ENCODE assay signal across 18 cellular contexts in the genomic region with DNA sequence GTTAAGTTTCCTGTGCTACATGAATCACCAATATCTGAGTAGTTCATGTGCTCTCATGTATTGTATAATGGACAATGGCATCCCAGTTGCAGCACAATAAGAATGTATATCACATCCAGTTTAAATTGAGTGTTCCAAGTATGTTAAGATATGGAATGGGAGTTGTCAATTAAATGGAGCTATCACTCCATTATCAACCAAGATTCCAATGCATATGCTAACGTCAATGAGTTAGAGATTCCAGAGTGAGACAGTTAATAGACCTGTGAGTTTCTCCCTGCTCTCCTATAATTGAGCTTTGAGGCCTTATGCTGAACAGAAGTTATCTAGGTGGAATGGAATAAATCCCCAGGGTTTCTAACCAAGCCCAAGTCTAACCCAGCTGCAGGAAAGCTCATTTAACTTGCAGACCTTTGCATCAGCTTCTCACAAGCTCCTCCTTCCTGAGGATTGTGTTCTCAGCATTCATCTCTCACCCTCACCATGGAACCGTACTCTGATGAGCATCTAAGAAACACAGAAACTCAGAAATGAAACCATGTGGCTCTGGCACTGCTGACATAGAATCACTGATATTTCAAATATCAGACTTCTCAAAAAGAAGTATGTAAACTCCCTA.
DNase-seq lines count a peak whose midpoint lies in the region; TF ChIP-seq lines count a peak whose summit lies in the region.
"Had no signal": no experiment of that assay in that cellular context is flagged by ENCODE, and none has a peak within 500 bp of the region (broad histone marks: within the 10 kb centered on the region; RNA-seq: fewer than 3 reads in every experiment).

No MANE protein-coding gene starts in this region.

- DNase-seq in AG09319 (ENCODE audit: extremely low read depth, low read depth) (peak; percentile 18), LoVo (ENCODE audit: low spot score) (peak; percentile 27), chondrocyte (ENCODE audit: low spot score) (no peak), left kidney (ENCODE audit: low read depth, low spot score) (peak; percentile 15), kidney glomerular epithelial cell (lab: John Stamatoyannopoulos, UW) (no peak), AG20443 (ENCODE audit: low spot score) (no peak), retina (no peak)
- DNase-seq in activated naive CD4-positive, alpha-beta T cell (lab: John Stamatoyannopoulos, UW), result no peak
- DNase-seq: activated CD8-positive, alpha-beta memory T cell treated with anti-CD3 and anti-CD28 coated beads, Interleukin-2, amount 10 ng/mL, durations not matched to agents 7 days and 5 days; activated effector memory CD4-positive, alpha-beta T cell treated with anti-CD3 and anti-CD28 coated beads, Interleukin-2, amount 50 U/mL, for 16 hours; amygdala; GDM1; immature natural killer cell; NCI-H524; SJCRH30; stimulated activated CD4-positive, alpha-beta T cell treated with anti-CD3 and anti-CD28 coated beads, Interleukin-1b, Interleukin-23, amount 100 ng/mL, for 48 hours; T1000 had no signal

- peaks cover 21% of the 10 kb centered on the region for H3K4me1 Mint-ChIP-seq in chondrocyte (ENCODE audit: low read depth)
- H3K4me1 Mint-ChIP-seq: activated CD8-positive, alpha-beta memory T cell treated with anti-CD3 and anti-CD28 coated beads, Interleukin-2, amount 10 ng/mL, durations not matched to agents 7 days and 5 days; immature natural killer cell had no signal

- no peak overlapping the region for H3K4me3 Mint-ChIP-seq in chondrocyte (ENCODE audit: unreplicated experiment)
- H3K4me3 Mint-ChIP-seq: activated CD8-positive, alpha-beta memory T cell treated with anti-CD3 and anti-CD28 coated beads, Interleukin-2, amount 10 ng/mL, durations not matched to agents 7 days and 5 days; immature natural killer cell; neural progenitor cell had no signal

- TF ChIP-seq CTCF in AG09319 (IDR thresholded peaks at IDR 0.05; ENCODE audit: low read depth, low read length), result no peak
- no peak for TF ChIP-seq CTCF in chondrocyte (IDR thresholded peaks at IDR 0.05)

- no peaks in the 10 kb centered on the region for H3K27me3 Mint-ChIP-seq in chondrocyte (ENCODE audit: low read depth)

- peak overlapping the region; percentile 59 for H3K27ac Mint-ChIP-seq in chondrocyte (ENCODE audit: unreplicated experiment)
- H3K27ac Mint-ChIP-seq: activated CD8-positive, alpha-beta memory T cell treated with anti-CD3 and anti-CD28 coated beads, Interleukin-2, amount 10 ng/mL, durations not matched to agents 7 days and 5 days; immature natural killer cell; neural progenitor cell had no signal

- H3K36me3 Mint-ChIP-seq in chondrocyte (ENCODE audit: low read depth), result no peaks in the 10 kb centered on the region
- H3K36me3 Mint-ChIP-seq: activated CD8-positive, alpha-beta memory T cell treated with anti-CD3 and anti-CD28 coated beads, Interleukin-2, amount 10 ng/mL, durations not matched to agents 7 days and 5 days; immature natural killer cell; neural progenitor cell had no signal

- no peaks in the 10 kb centered on the region for H3K9me3 Mint-ChIP-seq in chondrocyte (ENCODE audit: low read depth)
- H3K9me3 Mint-ChIP-seq: immature natural killer cell had no signal

Comparison
In these comparisons a context has a peak if more than half of its experiments do, and no peak if none do; other contexts are left out.
1. DNase-seq: peak in AG09319 (single experiment), LoVo (single experiment) and left kidney (single experiment); none in chondrocyte (single experiment), kidney glomerular epithelial cell (single experiment), AG20443 (single experiment), activated naive CD4-positive, alpha-beta T cell (0 of 4) and retina (single experiment).